ENCODE assay signal across 20 cellular contexts in the genomic region with DNA sequence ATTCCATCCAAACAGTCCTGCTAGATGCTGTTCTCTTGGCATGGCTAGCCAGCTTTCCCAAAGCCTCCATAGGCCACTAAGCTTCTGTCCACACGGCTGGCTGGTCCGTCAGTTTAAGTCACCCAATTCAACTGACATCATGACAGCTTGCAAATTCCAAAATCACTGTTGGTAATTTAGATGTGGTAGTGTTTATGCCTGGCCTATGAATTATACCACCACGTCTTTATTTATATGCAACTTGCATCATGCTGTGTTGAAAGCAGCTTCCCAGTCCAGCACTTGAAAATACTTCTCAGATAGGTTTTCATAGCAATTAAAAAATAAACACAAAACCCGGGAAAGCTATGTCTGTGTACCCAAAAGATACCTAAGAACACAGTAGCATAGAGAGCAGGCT.
"Had no signal": no experiment of that assay in that cellular context is flagged by ENCODE, and none has a peak within 500 bp of the region (broad histone marks: within the 10 kb centered on the region; RNA-seq: fewer than 3 reads in every experiment).

No MANE protein-coding gene starts in this region.

- H3K36me3 ChIP-seq: colonic mucosa, WERI-Rb-1 had no signal

- DNase-seq: activated CD4-positive, alpha-beta T cell treated with anti-CD3 and anti-CD28 coated beads, Interleukin-2, amount 50 U/mL, for 48 hours; activated CD8-positive, alpha-beta memory T cell treated with anti-CD3 and anti-CD28 coated beads, Interleukin-2, amount 50 U/mL, for 4 hours; activated effector memory CD4-positive, alpha-beta T cell treated with anti-CD3 and anti-CD28 coated beads, Interleukin-2, amount 50 U/mL, for 16 hours; activated T-cell treated with anti-CD3 and anti-CD28 coated beads, Interleukin-2, amount 50 U/mL, for 48 hours; body of pancreas; caudate nucleus; colonic mucosa; foreskin fibroblast; hypothalamus; left ventricle myocardium superior; occipital lobe; stimulated activated CD4-positive, alpha-beta T cell treated with anti-CD3 and anti-CD28 coated beads, Interleukin-2, amount 100 ng/mL, for 48 hours; stimulated activated naive CD4-positive, alpha-beta T cell; upper lobe of right lung; WERI-Rb-1 had no signal

- H3K27ac Mint-ChIP-seq: activated naive CD4-positive, alpha-beta T cell treated with anti-CD3 and anti-CD28 coated beads, Interleukin-2, amount 50 U/mL, for 24 hours; memory B cell had no signal

- ATAC-seq: body of pancreas; left ventricle myocardium superior; natural killer cell treated with Interleukin-12 subunit alpha and Interleukin-12 subunit beta and Interleukin-15 and Interleukin-18, amount 100 ng/mL, for 72 hours; upper lobe of right lung had no signal

- H3K9me3 Mint-ChIP-seq: activated naive CD4-positive, alpha-beta T cell treated with anti-CD3 and anti-CD28 coated beads, Interleukin-2, amount 50 U/mL, for 24 hours; memory B cell; natural killer cell treated with Interleukin-12 subunit alpha and Interleukin-12 subunit beta and Interleukin-15 and Interleukin-18, amount 100 ng/mL, for 72 hours had no signal

- H3K4me3 Mint-ChIP-seq: memory B cell had no signal

- H3K4me1 ChIP-seq: colonic mucosa had no signal

- H3K27me3 ChIP-seq: body of pancreas, esophagus muscularis mucosa, right atrium auricular region, upper lobe of right lung had no signal

- H3K27ac ChIP-seq: body of pancreas, colonic mucosa, WERI-Rb-1 had no signal

- H3K27me3 Mint-ChIP-seq: activated naive CD4-positive, alpha-beta T cell treated with anti-CD3 and anti-CD28 coated beads, Interleukin-2, amount 50 U/mL, for 24 hours; memory B cell; natural killer cell treated with Interleukin-12 subunit alpha and Interleukin-12 subunit beta and Interleukin-15 and Interleukin-18, amount 100 ng/mL, for 72 hours had no signal

- H3K4me3 ChIP-seq: body of pancreas, colonic mucosa, esophagus muscularis mucosa, right atrium auricular region, upper lobe of right lung had no signal

- H3K9me3 ChIP-seq: body of pancreas, colonic mucosa, esophagus muscularis mucosa, right atrium auricular region, upper lobe of right lung had no signal
